33 cellular contexts compared by ENCODE assay signal in the genomic region with DNA sequence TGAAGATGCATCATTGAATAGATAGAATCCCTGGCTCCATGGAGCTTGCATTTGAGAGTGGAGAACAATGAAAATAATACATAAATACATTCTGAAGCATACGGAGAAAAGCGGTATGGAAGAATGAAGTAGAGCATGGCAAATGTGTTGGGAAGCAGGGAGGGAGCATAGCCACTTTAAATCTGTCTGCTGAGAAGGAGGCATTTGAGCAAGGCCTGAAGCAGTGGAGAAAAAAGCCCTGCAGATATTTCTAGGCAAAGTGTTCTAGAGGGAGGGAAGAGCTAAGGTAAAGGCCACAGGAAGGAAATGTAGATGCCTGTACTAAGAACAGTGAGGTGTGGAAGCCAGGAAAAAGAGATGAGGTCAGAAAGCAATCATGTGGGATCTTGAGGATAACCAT.
"Had no signal": no experiment of that assay in that cellular context is flagged by ENCODE, and none has a peak within 500 bp of the region (broad histone marks: within the 10 kb centered on the region; RNA-seq: fewer than 3 reads in every experiment).

No MANE protein-coding gene starts in this region.

- H3K27me3 ChIP-seq: adrenal gland, ascending aorta, body of pancreas, brain microvascular endothelial cell, breast epithelium, cardiac muscle cell had no signal

- H3K27ac ChIP-seq: adrenal gland, ascending aorta, body of pancreas, brain microvascular endothelial cell, breast epithelium, cardiac muscle cell had no signal

- H3K4me1 ChIP-seq: adrenal gland, ascending aorta, body of pancreas, breast epithelium had no signal

- FAIRE-seq: astrocyte, bronchial epithelial cell had no signal

- H3K9me3 ChIP-seq: adrenal gland, ascending aorta, body of pancreas had no signal

- DNase-seq: activated effector memory CD4-positive, alpha-beta T cell treated with anti-CD3 and anti-CD28 coated beads, Interleukin-2, amount 50 U/mL, for 16 hours; activated effector memory CD4-positive, alpha-beta T cell treated with Interleukin-2 at 50 U/mL for 16 hours; activated gamma-delta T cell; activated gamma-delta T cell treated with Interleukin-2 at 50 U/mL for 16 hours; activated naive CD4-positive, alpha-beta T cell; activated naive CD4-positive, alpha-beta T cell treated with anti-CD3 and anti-CD28 coated beads for 36 hours; activated naive CD4-positive, alpha-beta T cell treated with anti-CD3 and anti-CD28 coated beads, Interleukin-2, amount 10 ng/mL, durations not matched to agents 7 days and 5 days; activated naive CD4-positive, alpha-beta T cell treated with anti-CD3 and anti-CD28 coated beads, Interleukin-2, amount 50 U/mL, for 16 hours; activated naive CD4-positive, alpha-beta T cell treated with Interleukin-2 at 50 U/mL for 16 hours; activated naive CD8-positive, alpha-beta T cell treated with anti-CD3 and anti-CD28 coated beads for 36 hours; activated naive CD8-positive, alpha-beta T cell treated with anti-CD3 and anti-CD28 coated beads, Interleukin-2, amount 10 ng/mL, durations not matched to agents 7 days and 5 days; activated naive CD8-positive, alpha-beta T cell treated with anti-CD3 and anti-CD28 coated beads, Interleukin-2, amount 50 U/mL, for 24 hours; activated T-cell treated with anti-CD3 and anti-CD28 coated beads for 4 hours; activated T-cell treated with anti-CD3 and anti-CD28 coated beads, Interleukin-2, amount 50 U/mL, for 1 hour; activated T-cell treated with anti-CD3 and anti-CD28 coated beads, Interleukin-2, amount 50 U/mL, for 24 hours; activated T-cell treated with anti-CD3 and anti-CD28 coated beads, Interleukin-2, amount 50 U/mL, for 4 hours; activated T-cell treated with anti-CD3 and anti-CD28 coated beads, Interleukin-2, amount 50 U/mL, for 48 hours; activated T-cell treated with anti-CD3 and anti-CD28 coated beads, Interleukin-2, amount 50 U/mL, for 72 hours; adrenal gland; amniotic stem cell; amygdala; anterior cingulate cortex; aorta; body of pancreas; brain microvascular endothelial cell; central memory CD4-positive, alpha-beta T cell had no signal

- H3K4me3 ChIP-seq: adrenal gland, ascending aorta, body of pancreas, breast epithelium, cardiac muscle cell had no signal

- H3K36me3 ChIP-seq: adrenal gland, ascending aorta, brain microvascular endothelial cell, breast epithelium, cardiac muscle cell had no signal

- ATAC-seq: activated naive CD4-positive, alpha-beta T cell treated with anti-CD3 and anti-CD28 coated beads, Interleukin-2, amount 50 U/mL, for 72 hours; activated naive CD8-positive, alpha-beta T cell treated with anti-CD3 and anti-CD28 coated beads, Interleukin-2, amount 50 U/mL, for 24 hours; activated T-cell treated with anti-CD3 and anti-CD28 coated beads, Interleukin-2, amount 50 U/mL, for 4 hours; activated T-cell treated with anti-CD3 and anti-CD28 coated beads, Interleukin-2, amount 50 U/mL, for 72 hours; activated T-helper 17 cell treated with anti-CD3 and anti-CD28 coated beads, Interleukin-2, amount 50 U/mL, for 72 hours; body of pancreas had no signal
